8 cellular contexts compared by ENCODE assay signal in the genomic region with DNA sequence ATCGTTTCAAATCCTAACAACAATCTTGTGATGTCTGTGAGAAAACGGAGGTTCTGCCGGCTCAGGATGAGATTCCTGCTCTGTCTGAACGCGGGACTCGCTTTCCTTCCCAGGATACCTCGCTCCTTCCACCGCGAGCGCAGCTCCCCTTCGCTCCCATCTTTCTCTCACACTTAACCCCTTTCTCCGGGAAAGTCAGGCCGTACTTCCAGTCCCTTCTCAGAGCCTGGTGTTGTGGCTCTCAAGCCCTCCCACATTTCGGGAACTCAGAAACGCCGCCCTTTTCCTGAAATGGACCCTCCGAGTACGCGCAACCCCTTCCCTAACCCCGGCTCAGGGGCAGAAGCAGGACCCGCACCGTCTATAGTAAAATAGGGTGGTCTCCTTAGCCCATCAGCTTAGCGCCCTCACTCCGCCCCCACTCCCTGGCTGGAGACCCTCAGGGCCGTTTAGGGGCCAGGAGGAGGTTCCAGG. TPM values are rescaled to one million over a fixed set of nuclear protein-coding genes. Genes with fewer than 3 reads are reported as not detected.
DNase-seq lines count a peak whose midpoint lies in the region; ATAC-seq and TF ChIP-seq lines count a peak whose summit lies in the region.

No MANE protein-coding gene starts in this region.

- H3K27ac ChIP-seq in CD4-positive, CD25-positive, alpha-beta regulatory T cell (ENCODE audit: insufficient read depth, low read length, poor library complexity, severe bottlenecking), result peak overlapping the region; percentile 93
- peak overlapping the region; percentile 99 for H3K27ac ChIP-seq in angular gyrus (ENCODE audit: low read depth, low read length)
- H3K27ac ChIP-seq in gastrocnemius medialis, result peak overlapping the region; percentile 97 to 100 (median 99)

- peak overlapping the region; percentile 97 to 98 (median 98) for H3K27ac Mint-ChIP-seq in CD4-positive, CD25-positive, alpha-beta regulatory T cell

- peaks cover 38% of the 10 kb centered on the region for H3K4me1 ChIP-seq in CD4-positive, CD25-positive, alpha-beta regulatory T cell (ENCODE audit: control insufficient read depth, insufficient read depth, low read length, poor library complexity, severe bottlenecking)
- peaks cover 15% of the 10 kb centered on the region for H3K4me1 ChIP-seq in iPS-15b (ENCODE audit: control insufficient read depth, insufficient read depth, low read length)
- peaks cover 58 to 76% of the 10 kb centered on the region in 2 donors for H3K4me1 ChIP-seq in gastrocnemius medialis

- no peaks in the 10 kb centered on the region for H3K27me3 ChIP-seq in CD4-positive, CD25-positive, alpha-beta regulatory T cell (ENCODE audit: control insufficient read depth, insufficient read depth, low read length)
- H3K27me3 ChIP-seq in iPS-15b (ENCODE audit: control insufficient read depth, insufficient read depth, low read length), result no peaks in the 10 kb centered on the region
- H3K27me3 ChIP-seq in gastrocnemius medialis, result no peaks in the 10 kb centered on the region

- no peaks in the 10 kb centered on the region for H3K9me3 ChIP-seq in CD4-positive, CD25-positive, alpha-beta regulatory T cell (ENCODE audit: control insufficient read depth in 2 of 2, low read length in 2 of 2)
- no peaks in the 10 kb centered on the region for H3K9me3 ChIP-seq in iPS-15b (ENCODE audit: control insufficient read depth, insufficient read depth, low read length)
- no peaks in the 10 kb centered on the region for H3K9me3 ChIP-seq in gastrocnemius medialis

- no peaks in the 10 kb centered on the region for H3K9me3 Mint-ChIP-seq in CD4-positive, CD25-positive, alpha-beta regulatory T cell

- peak in 1 of 2 donors; percentile 0 for ATAC-seq in CD4-positive, CD25-positive, alpha-beta regulatory T cell (ENCODE audit: low read depth in 2 of 2)
- peak; percentile 9 for ATAC-seq in GM19452 (IDR thresholded peaks at IDR 0.05; ENCODE audit: unreplicated experiment)
- peak in 1 of 2 donors; percentile 19 for ATAC-seq in gastrocnemius medialis
- ATAC-seq in HG03565 (IDR thresholded peaks at IDR 0.05; ENCODE audit: unreplicated experiment), result no peak

- in situ Hi-C loops in gastrocnemius medialis (cut with MboI; ENCODE audit: low sequenced_read_pairs in 4 of 4), result no loop called here

- peak overlapping the region; percentile 95 to 98 (median 96) for H3K4me3 Mint-ChIP-seq in CD4-positive, CD25-positive, alpha-beta regulatory T cell

- H3K9ac ChIP-seq in iPS-15b (ENCODE audit: low read depth, low read length), result peak overlapping the region; percentile 97

- TF ChIP-seq CTCF in gastrocnemius medialis (IDR thresholded peaks at IDR 0.05 in 4 of 5, conservative IDR thresholded peaks at IDR 0.05 in 1 of 5), result no peak

- H3K36me3 ChIP-seq in CD4-positive, CD25-positive, alpha-beta regulatory T cell (ENCODE audit: control insufficient read depth, insufficient read depth, low read length), result no peaks in the 10 kb centered on the region
- H3K36me3 ChIP-seq in iPS-15b (ENCODE audit: control insufficient read depth, insufficient read depth, low read length) (peaks cover 3% of the 10 kb centered on the region), gastrocnemius medialis (peaks cover 0 to 4% of the 10 kb centered on the region in 2 donors)

- H3K36me3 Mint-ChIP-seq in CD4-positive, CD25-positive, alpha-beta regulatory T cell, result peaks cover 7% of the 10 kb centered on the region

- H3K4me1 Mint-ChIP-seq in CD4-positive, CD25-positive, alpha-beta regulatory T cell, result peaks cover 23 to 53% (median 40%) of the 10 kb centered on the region in 4 donors

- intact Hi-C loops in gastrocnemius medialis (cut with DNase I; ENCODE audit: low total_unique reads), result loop anchor here (10.0 kb wide), 4 partner anchors 538 to 1202 kb away; a partner anchor contains a TSS

- H3K27me3 Mint-ChIP-seq in CD4-positive, CD25-positive, alpha-beta regulatory T cell, result no peaks in the 10 kb centered on the region

- no peak for DNase-seq in CD4-positive, CD25-positive, alpha-beta regulatory T cell
- DNase-seq in NCI-H146 (lab: John Stamatoyannopoulos, UW) (peak; percentile 67), gastrocnemius medialis (peak in 1 of 2 donors; percentile 56), NCI-H226 (no peak)

- TF ChIP-seq POLR2A in gastrocnemius medialis (IDR thresholded peaks at IDR 0.05), result no peak

- H3K4me3 ChIP-seq in CD4-positive, CD25-positive, alpha-beta regulatory T cell (ENCODE audit: low read depth, low read length), result peak overlapping the region; percentile 88
- peak overlapping the region; percentile 100 for H3K4me3 ChIP-seq in iPS-15b (ENCODE audit: low read depth, low read length)
- peak overlapping the region; percentile 73 to 97 (median 81) for H3K4me3 ChIP-seq in gastrocnemius medialis

RNA-seq across cellular contexts. Expression of a gene that starts 0.4 kb away (rescaled TPM):
- 55.2 TPM for total RNA-seq in CD4-positive, CD25-positive, alpha-beta regulatory T cell
- polyA plus RNA-seq in CD4-positive, CD25-positive, alpha-beta regulatory T cell, result 10 to 100 TPM; 15.7 to 27.1 (median 16.9) TPM
- 100 to 1,000 TPM in 3 of 4 donors, 10 to 100 TPM in 1; 80.8 to 158 (median 124) TPM for total RNA-seq in gastrocnemius medialis

RNA-seq across cellular contexts. Expression of a gene that starts 47.6 kb away (rescaled TPM):
- total RNA-seq in CD4-positive, CD25-positive, alpha-beta regulatory T cell, result 14.2 TPM
- polyA plus RNA-seq in CD4-positive, CD25-positive, alpha-beta regulatory T cell, result 1 to 10 TPM; 1.4 to 1.9 (median 1.5) TPM
- total RNA-seq in gastrocnemius medialis, result 10 to 100 TPM; 17.1 to 18.9 (median 18.5) TPM
